8 cellular contexts compared by ENCODE assay signal in genomic region chr12:51886021-51886710, GRCh38. TPM values are rescaled to one million over a fixed set of nuclear protein-coding genes. Genes with fewer than 3 reads are reported as not detected.
A peak's percentile ranks its signal among the peaks of the same experiment; 100 is the strongest.
DNase-seq lines count a peak whose midpoint lies in the region; ATAC-seq and TF ChIP-seq lines count a peak whose summit lies in the region.

No MANE protein-coding gene starts in this region.

- no peak overlapping the region for H3K27ac ChIP-seq in CD4-positive, alpha-beta T cell (ENCODE audit: low read depth, low read length)

- H3K4me3 Mint-ChIP-seq in CD4-positive, alpha-beta T cell: peak overlapping the region; percentile 23
- peak overlapping the region; percentile 18 for H3K4me3 Mint-ChIP-seq in activated T-cell treated with anti-CD3 and anti-CD28 coated beads, Interleukin-2, amount 50 U/mL, for 24 hours

- no peaks in the 10 kb centered on the region for H3K9me3 Mint-ChIP-seq in CD4-positive, alpha-beta T cell
- H3K9me3 Mint-ChIP-seq in activated T-cell treated with anti-CD3 and anti-CD28 coated beads, Interleukin-2, amount 50 U/mL, for 24 hours: peaks cover 8% of the 10 kb centered on the region

- POLR2A ChIA-PET in CD4-positive, alpha-beta T cell (lab: Charles Lee): interaction anchor here (0.9 to 2.2 kb wide), 6 partner anchors 17 to 184 kb away, joined by 3 to 15 read pairs (median 4); partner anchors contain the start of gene ATG101

- no peaks in the 10 kb centered on the region for H3K9me3 ChIP-seq in CD4-positive, alpha-beta T cell (ENCODE audit: control insufficient read depth, low read length)

- peak; percentile 9 to 54 (median 39) for DNase-seq in CD4-positive, alpha-beta T cell
- DNase-seq in MV-4-11 (lab: John Stamatoyannopoulos, UW): peak; percentile 95
- DNase-seq in activated T-cell treated with anti-CD3 and anti-CD28 coated beads, Interleukin-2, amount 50 U/mL, for 24 hours: peak; percentile 49
- DNase-seq in fibroblast of the aortic adventitia (ENCODE audit: low read depth): peak; percentile 94
- DNase-seq in omental fat pad (ENCODE audit: low spot score): peak; percentile 29
- no peak for DNase-seq in NCI-H526 (lab: John Stamatoyannopoulos, UW)

- no peak overlapping the region for H3K4me3 ChIP-seq in fibroblast of the aortic adventitia (ENCODE audit: low read depth, low read length)

- peaks cover 21% of the 10 kb centered on the region for H3K4me1 Mint-ChIP-seq in CD4-positive, alpha-beta T cell (ENCODE audit: low read depth)
- H3K4me1 Mint-ChIP-seq in activated T-cell treated with anti-CD3 and anti-CD28 coated beads, Interleukin-2, amount 50 U/mL, for 24 hours (ENCODE audit: low read depth): peaks cover 18% of the 10 kb centered on the region

- peak overlapping the region; percentile 94 for H3K27ac Mint-ChIP-seq in CD4-positive, alpha-beta T cell
- peak overlapping the region; percentile 84 for H3K27ac Mint-ChIP-seq in activated T-cell treated with anti-CD3 and anti-CD28 coated beads, Interleukin-2, amount 50 U/mL, for 24 hours

- intact Hi-C loops in CD4-positive, alpha-beta T cell (cut with DNase I, micrococcal nuclease): no loop called here

- no peaks in the 10 kb centered on the region for H3K27me3 Mint-ChIP-seq in CD4-positive, alpha-beta T cell
- H3K27me3 Mint-ChIP-seq in activated T-cell treated with anti-CD3 and anti-CD28 coated beads, Interleukin-2, amount 50 U/mL, for 24 hours: no peaks in the 10 kb centered on the region

- CTCF ChIA-PET in CD4-positive, alpha-beta T cell (lab: Charles Lee): interaction anchor here (1.0 kb wide), 1 partner anchor 85 kb away, joined by 3 read pairs; no protein-coding TSS in a partner anchor

- no peak for TF ChIP-seq CTCF in CD4-positive, alpha-beta T cell (IDR thresholded peaks at IDR 0.05)
- TF ChIP-seq CTCF in fibroblast of the aortic adventitia (IDR thresholded peaks at IDR 0.05; ENCODE audit: insufficient read depth, low read length) (no peak), omental fat pad (IDR thresholded peaks at IDR 0.05) (no peak)

- H3K36me3 Mint-ChIP-seq in CD4-positive, alpha-beta T cell (ENCODE audit: low read depth): no peaks in the 10 kb centered on the region
- H3K36me3 Mint-ChIP-seq in activated T-cell treated with anti-CD3 and anti-CD28 coated beads, Interleukin-2, amount 50 U/mL, for 24 hours (ENCODE audit: low read depth): no peaks in the 10 kb centered on the region

- peak; percentile 99 for ATAC-seq in CD4-positive, alpha-beta T cell (ENCODE audit: poor library complexity)
- ATAC-seq in omental fat pad (ENCODE audit: low FRiP score) (peak; percentile 75), GM19324 (IDR thresholded peaks at IDR 0.05; ENCODE audit: low FRiP score, unreplicated experiment) (no peak), HG03196 (IDR thresholded peaks at IDR 0.05; ENCODE audit: unreplicated experiment) (no peak)

- no peaks in the 10 kb centered on the region for H3K27me3 ChIP-seq in CD4-positive, alpha-beta T cell (ENCODE audit: control insufficient read depth, insufficient read depth, low read length)

RNA-seq across cellular contexts. Expression of gene ANKRD33, which starts 1.7 kb away (rescaled TPM):
- total RNA-seq in CD4-positive, alpha-beta T cell: not detected
- total RNA-seq in fibroblast of the aortic adventitia (ENCODE audit: low replicate concordance): 0.09 TPM in 1 of 2 replicates, not detected in the other
- total RNA-seq in omental fat pad: not detected

RNA-seq across cellular contexts. Expression of gene ACVRL1, which starts 21.1 kb away (rescaled TPM):
- not detected for total RNA-seq in CD4-positive, alpha-beta T cell
- total RNA-seq in fibroblast of the aortic adventitia (ENCODE audit: low replicate concordance) (50.3 and 56.5 TPM in 2 replicates), omental fat pad (100 to 1,000 TPM in 3 of 4 donors, 10 to 100 TPM in 1; 69.3 to 593 (median 113) TPM)

RNA-seq across cellular contexts. Expression of gene FIGNL2, which starts 37.6 kb away (rescaled TPM):
- 1 to 10 TPM; 1.2 to 1.3 TPM for total RNA-seq in CD4-positive, alpha-beta T cell
- total RNA-seq in fibroblast of the aortic adventitia (ENCODE audit: low replicate concordance) (0.18 TPM in 1 of 2 replicates, not detected in the other), omental fat pad (under 1 TPM in 3 of 4 donors, not detected in 1; 0.24 to 0.63 (median 0.63) TPM)

Comparison
In these comparisons a context has a peak if more than half of its experiments do, and no peak if none do; other contexts are left out.
1. ATAC-seq: peak in CD4-positive, alpha-beta T cell (single experiment) and omental fat pad (single experiment); none in GM19324 (single experiment) and HG03196 (single experiment).
2. DNase-seq: peak in CD4-positive, alpha-beta T cell (10 of 10), MV-4-11 (single experiment), activated T-cell treated with anti-CD3 and anti-CD28 coated beads, Interleukin-2, amount 50 U/mL, for 24 hours (single experiment), fibroblast of the aortic adventitia (single experiment) and omental fat pad (single experiment); none in NCI-H526 (0 of 2).
3. RNA of gene ACVRL1, which starts 21.1 kb away (total RNA-seq): 69.3 to 593 TPM in omental fat pad and 50.3 to 56.5 TPM in fibroblast of the aortic adventitia; not detected in CD4-positive, alpha-beta T cell; every median in the first group is over 10 times any median in the second.